In the genomic region with DNA sequence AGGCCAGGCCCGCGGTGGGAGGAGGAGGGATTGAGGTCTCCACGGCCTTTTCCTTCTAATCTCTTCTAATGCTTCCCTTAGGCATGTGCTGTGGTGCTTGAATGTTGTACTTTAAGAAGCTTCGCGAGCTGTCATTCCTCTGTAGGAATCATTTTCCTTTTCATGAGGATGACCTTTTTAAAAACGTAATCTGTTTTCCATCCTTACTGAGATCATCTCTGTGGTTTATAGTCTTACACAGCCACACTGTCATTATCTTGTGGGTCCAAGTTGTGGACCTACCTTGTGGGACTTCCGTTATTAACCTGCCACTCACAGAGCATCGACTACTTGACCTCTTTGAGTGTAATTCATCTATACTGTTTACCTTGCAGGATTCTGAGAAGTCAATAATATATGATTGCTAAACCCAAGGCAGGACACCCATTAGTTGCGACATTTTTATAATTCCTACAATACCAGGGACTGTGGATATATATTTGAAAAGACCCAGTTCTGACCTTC, we compare ENCODE assay signal across 9 cellular contexts. TPM values are rescaled to one million over a fixed set of nuclear protein-coding genes. Genes with fewer than 3 reads are reported as not detected.
DNase-seq lines count a peak whose midpoint lies in the region; ATAC-seq, FAIRE-seq and TF ChIP-seq lines count a peak whose summit lies in the region.
"Had no signal": no experiment of that assay in that cellular context is flagged by ENCODE, and none has a peak within 500 bp of the region (broad histone marks: within the 10 kb centered on the region; RNA-seq: fewer than 3 reads in every experiment).

No MANE protein-coding gene starts in this region.

- intact Hi-C loops in left ventricle myocardium inferior (cut with micrococcal nuclease), result no loop called here
- intact Hi-C loops in Right ventricle myocardium inferior (cut with DNase I), result no loop called here
- intact Hi-C loops in aorta (cut with DNase I), result no loop called here

- no peak for FAIRE-seq in RCC 7860 (lab: Jason Lieb, UNC)

- no peaks in the 10 kb centered on the region for H3K27me3 ChIP-seq in left ventricle myocardium inferior (ENCODE audit: low read depth)
- H3K27me3 ChIP-seq in aorta (ENCODE audit: control insufficient read depth in 1 of 2, insufficient read depth in 2 of 2, low read length in 1 of 2), result no peaks in the 10 kb centered on the region

- peaks cover 5% of the 10 kb centered on the region for H3K36me3 Mint-ChIP-seq in brain

- H3K9me3 ChIP-seq in left ventricle myocardium inferior (replicated peaks) (no peaks in the 10 kb centered on the region), mesodermal cell (ENCODE audit: control insufficient read depth, low read length) (no peaks in the 10 kb centered on the region), aorta (ENCODE audit: control insufficient read depth, low read length) (no peaks in the 10 kb centered on the region)

- peak overlapping the region; percentile 92 for H3K4me3 ChIP-seq in left ventricle myocardium inferior
- peak overlapping the region; percentile 72 for H3K4me3 ChIP-seq in mesodermal cell (ENCODE audit: extremely low read depth, insufficient read depth, low read length, poor library complexity, severe bottlenecking)
- H3K4me3 ChIP-seq in aorta (ENCODE audit: low read length in 2 of 2), result peak overlapping the region; percentile 66 to 85

- H3K27ac Mint-ChIP-seq in brain, result peak overlapping the region in 4 of 5 experiments; percentile 25 to 87 (median 76)

- H3K4me3 Mint-ChIP-seq in brain, result peak overlapping the region; percentile 87 to 93 (median 92)

- 13% methylated on average over 1 of the region's 9 CpGs; no CpG with 5 or more reads in 1 of the 2 experiments for WGBS in mesodermal cell (ENCODE audit: insufficient coverage in 2 of 2), 2 experiments
- WGBS in aorta, 2 donors, result 26 to 30% methylated on average over 9 of the region's 9 CpGs

- H3K27ac ChIP-seq in left ventricle myocardium inferior (replicated peaks), result peak overlapping the region; percentile 91
- no peak overlapping the region for H3K27ac ChIP-seq in mesodermal cell (ENCODE audit: low read depth, low read length, severe bottlenecking)
- H3K27ac ChIP-seq in aorta (ENCODE audit: low read depth in 1 of 2, low read length in 2 of 2), result peak overlapping the region in 1 of 2 donors; percentile 43

- H3K36me3 ChIP-seq in left ventricle myocardium inferior, result peaks cover 10% of the 10 kb centered on the region
- no peaks in the 10 kb centered on the region for H3K36me3 ChIP-seq in mesodermal cell (ENCODE audit: control insufficient read depth, insufficient read depth, low read length)
- no peaks in the 10 kb centered on the region for H3K36me3 ChIP-seq in aorta (ENCODE audit: control insufficient read depth in 1 of 2, insufficient read depth in 2 of 2, low read length in 1 of 2)

- peaks cover 16% of the 10 kb centered on the region for H3K27me3 Mint-ChIP-seq in brain

- ATAC-seq in Right ventricle myocardium inferior, result no peak
- no peak for ATAC-seq in aorta (ENCODE audit: low FRiP score)

- H3K4me1 Mint-ChIP-seq in brain, result peaks cover 56% of the 10 kb centered on the region

- no peak for DNase-seq in left ventricle myocardium inferior
- no peak for DNase-seq in Right ventricle myocardium inferior (ENCODE audit: missing footprints)
- no peak for DNase-seq in aorta
- no peak for DNase-seq in T1000 (lab: John Stamatoyannopoulos, UW)
- DNase-seq in RCC 7860 (ENCODE audit: low spot score), result no peak
- DNase-seq in NCI-H1092 (lab: John Stamatoyannopoulos, UW), result no peak

- H3K9me3 Mint-ChIP-seq in brain, result no peaks in the 10 kb centered on the region

- TF ChIP-seq CTCF in left ventricle myocardium inferior (IDR thresholded peaks at IDR 0.05; ENCODE audit: borderline replicate concordance) (no peak), brain (conservative IDR thresholded peaks at IDR 0.05) (no peak)

- H3K4me1 ChIP-seq in left ventricle myocardium inferior (peaks cover 26% of the 10 kb centered on the region), mesodermal cell (ENCODE audit: control insufficient read depth, insufficient read depth, low read length, poor library complexity, severe bottlenecking) (no peaks in the 10 kb centered on the region), aorta (ENCODE audit: control insufficient read depth in 1 of 2, insufficient read depth in 2 of 2, low read length in 2 of 2) (no peaks in the 10 kb centered on the region)

RNA-seq across cellular contexts. Expression of a gene that starts 0.7 kb away (rescaled TPM):
- total RNA-seq in left ventricle myocardium inferior (18.6 TPM), Right ventricle myocardium inferior (11.1 TPM), aorta (10 to 100 TPM; 19.7 to 45.9 TPM)
- polyA plus RNA-seq in brain (ENCODE audit: insufficient read depth, low read depth, low replicate concordance) (2.3 TPM), aorta (10 to 100 TPM in 1 of 2 donors, under 1 TPM in 1; 0.50 to 71.9 TPM)
- polyA plus RNA-seq in mesodermal cell (2013, experiment 1 of 2), result 6.4 TPM
- polyA plus RNA-seq in mesodermal cell (2013, experiment 2 of 2), result 6.7 TPM

RNA-seq across cellular contexts. Expression of a gene that starts 0.9 kb away (rescaled TPM):
- total RNA-seq in left ventricle myocardium inferior (5.4 TPM), Right ventricle myocardium inferior (4.8 TPM), aorta (1 to 10 TPM; 2.0 to 4.2 TPM)
- polyA plus RNA-seq in brain (ENCODE audit: insufficient read depth, low read depth, low replicate concordance) (0.48 TPM), aorta (1 to 10 TPM in 1 of 2 donors, under 1 TPM in 1; 0.63 to 5.1 TPM)
- 1.3 TPM for polyA plus RNA-seq in mesodermal cell (2013, experiment 1 of 2)
- 1.9 TPM for polyA plus RNA-seq in mesodermal cell (2013, experiment 2 of 2)
- total RNA-seq: activated CD8-positive, alpha-beta memory T cell treated with anti-CD3 and anti-CD28 coated beads for 36 hours had no signal

RNA-seq across cellular contexts. Expression of a gene that starts 34.2 kb away (rescaled TPM):
- total RNA-seq in left ventricle myocardium inferior, result 0.36 TPM
- total RNA-seq in Right ventricle myocardium inferior, result 0.35 TPM
- not detected for polyA plus RNA-seq in brain (ENCODE audit: insufficient read depth, low read depth, low replicate concordance)
- polyA plus RNA-seq in mesodermal cell (2013, experiment 1 of 2), result not detected
- polyA plus RNA-seq in mesodermal cell (2013, experiment 2 of 2), result 0.05 TPM
- total RNA-seq in aorta, result 1 to 10 TPM; 1.0 to 1.8 TPM
- polyA plus RNA-seq in aorta, result 1 to 10 TPM in 1 of 2 donors, not detected in 1; 1.6 TPM
- total RNA-seq: activated CD8-positive, alpha-beta memory T cell treated with anti-CD3 and anti-CD28 coated beads for 36 hours had no signal
